ENCODE assay signal across 8 cellular contexts in the genomic region with DNA sequence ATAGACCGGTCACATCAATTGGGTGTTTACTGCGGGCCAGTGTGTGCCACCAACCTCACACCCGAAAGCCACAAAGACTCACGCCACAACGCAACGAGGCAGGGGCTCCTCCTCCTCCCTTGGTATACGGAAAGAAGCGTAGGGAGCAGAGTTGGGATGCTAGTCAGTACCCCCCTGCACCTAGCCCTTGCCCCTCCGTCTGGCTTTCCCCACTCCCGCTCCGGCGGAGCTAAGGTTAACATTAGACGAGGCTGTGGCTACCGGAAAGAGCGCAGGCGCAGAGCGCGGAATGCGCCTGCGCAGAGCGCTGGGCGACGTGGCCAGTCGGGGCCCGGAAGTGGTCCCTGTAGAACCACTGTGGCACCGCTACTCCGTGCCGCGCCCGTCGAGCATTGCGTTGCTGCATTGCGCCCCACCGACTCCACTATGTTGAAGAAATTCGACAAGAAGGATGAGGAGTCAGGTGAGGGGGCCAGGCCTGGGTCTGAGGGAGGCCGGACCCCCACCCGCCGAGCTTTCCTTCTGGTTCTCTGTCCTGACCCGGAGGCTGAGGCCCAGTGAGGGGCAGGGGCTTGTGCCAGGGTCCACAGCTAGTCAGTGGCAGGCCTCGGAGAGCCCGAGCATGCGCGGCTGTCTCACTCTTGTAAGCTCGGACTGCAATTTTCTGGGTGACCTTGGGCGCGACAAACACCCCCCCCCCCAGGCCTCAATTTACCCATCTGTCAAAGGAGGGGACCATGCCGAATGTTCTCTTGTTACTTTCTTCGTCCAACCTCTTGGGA. TPM values are rescaled to one million over a fixed set of nuclear protein-coding genes. Genes with fewer than 3 reads are reported as not detected.
DNase-seq lines count a peak whose midpoint lies in the region; ATAC-seq and TF ChIP-seq lines count a peak whose summit lies in the region.

A gene with protein sequence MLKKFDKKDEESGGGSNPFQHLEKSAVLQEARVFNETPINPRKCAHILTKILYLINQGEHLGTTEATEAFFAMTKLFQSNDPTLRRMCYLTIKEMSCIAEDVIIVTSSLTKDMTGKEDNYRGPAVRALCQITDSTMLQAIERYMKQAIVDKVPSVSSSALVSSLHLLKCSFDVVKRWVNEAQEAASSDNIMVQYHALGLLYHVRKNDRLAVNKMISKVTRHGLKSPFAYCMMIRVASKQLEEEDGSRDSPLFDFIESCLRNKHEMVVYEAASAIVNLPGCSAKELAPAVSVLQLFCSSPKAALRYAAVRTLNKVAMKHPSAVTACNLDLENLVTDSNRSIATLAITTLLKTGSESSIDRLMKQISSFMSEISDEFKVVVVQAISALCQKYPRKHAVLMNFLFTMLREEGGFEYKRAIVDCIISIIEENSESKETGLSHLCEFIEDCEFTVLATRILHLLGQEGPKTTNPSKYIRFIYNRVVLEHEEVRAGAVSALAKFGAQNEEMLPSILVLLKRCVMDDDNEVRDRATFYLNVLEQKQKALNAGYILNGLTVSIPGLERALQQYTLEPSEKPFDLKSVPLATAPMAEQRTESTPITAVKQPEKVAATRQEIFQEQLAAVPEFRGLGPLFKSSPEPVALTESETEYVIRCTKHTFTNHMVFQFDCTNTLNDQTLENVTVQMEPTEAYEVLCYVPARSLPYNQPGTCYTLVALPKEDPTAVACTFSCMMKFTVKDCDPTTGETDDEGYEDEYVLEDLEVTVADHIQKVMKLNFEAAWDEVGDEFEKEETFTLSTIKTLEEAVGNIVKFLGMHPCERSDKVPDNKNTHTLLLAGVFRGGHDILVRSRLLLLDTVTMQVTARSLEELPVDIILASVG (plus strand): TSS at position 323 of the 782 bp plus-strand sequence. CDS start 104 bp downstream, at position 427.

- H3K9me3 ChIP-seq in body of pancreas (no peaks in the 10 kb centered on the region), iPS DF 6.9 (ENCODE audit: control insufficient read depth, insufficient read depth, low read length) (no peaks in the 10 kb centered on the region), gastrocnemius medialis (no peaks in the 10 kb centered on the region)

- TF ChIP-seq POLR2A in body of pancreas (IDR thresholded peaks at IDR 0.05) (peak; percentile 88 to 97 (median 97)), gastrocnemius medialis (IDR thresholded peaks at IDR 0.05) (peak; percentile 88 to 92)

- peaks cover 4 to 5% of the 10 kb centered on the region in 2 donors for H3K36me3 ChIP-seq in body of pancreas (replicated peaks in 1 of 2; ENCODE audit: insufficient read depth in 1 of 2, low read depth in 2 of 2)
- peaks cover 10% of the 10 kb centered on the region; the same call in 1 of the 2 replicates for H3K36me3 ChIP-seq in iPS DF 6.9 (ENCODE audit: control insufficient read depth, insufficient read depth, low read length)
- H3K36me3 ChIP-seq in gastrocnemius medialis, result peaks cover 0 to 33% of the 10 kb centered on the region in 2 donors

- peak in 2 of 7 experiments; percentile 0 to 8 for TF ChIP-seq CTCF in body of pancreas (IDR thresholded peaks at IDR 0.05)
- TF ChIP-seq CTCF in gastrocnemius medialis (IDR thresholded peaks at IDR 0.05 in 4 of 5, conservative IDR thresholded peaks at IDR 0.05 in 1 of 5), result peak in 1 of 5 experiments; percentile 8

- in situ Hi-C loops in gastrocnemius medialis (cut with MboI; ENCODE audit: low sequenced_read_pairs in 4 of 4), result loop anchor here (10.0 kb wide), 3 partner anchors 195 to 285 kb away; no protein-coding TSS in a partner anchor

- intact Hi-C loops in body of pancreas (cut with DNase I) (loop anchor here (5.0 kb wide), 2 partner anchors 92 to 282 kb away; no protein-coding TSS in a partner anchor), gastrocnemius medialis (cut with DNase I; ENCODE audit: low total_unique reads) (loop anchor here (1.0 to 5.0 kb wide), 3 partner anchors 67 to 127 kb away; a partner anchor contains a TSS)

- DNase-seq in A172 (ENCODE audit: low spot score), result peak; percentile 92
- DNase-seq in NCI-H2171 (lab: John Stamatoyannopoulos, UW), result peak; percentile 80
- peak; percentile 94 for DNase-seq in UCSD-AML1 (lab: John Stamatoyannopoulos, UW; ENCODE audit: unreplicated experiment)
- DNase-seq in body of pancreas, result peak; percentile 89 to 91 (median 90)
- peak; percentile 88 for DNase-seq in iPS DF 6.9 (ENCODE audit: low read depth, low spot score)
- DNase-seq in gastrocnemius medialis, result peak; percentile 63 to 83

- H3K27ac ChIP-seq in body of pancreas (peak within 1 kb of the TSS; percentile 81 to 95 (median 90)), iPS DF 6.9 (ENCODE audit: low read length) (no peak within 1 kb of the TSS), gastrocnemius medialis (peak within 1 kb of the TSS; percentile 87 to 91 (median 89))

- H3K4me1 ChIP-seq in body of pancreas (peaks cover 39% of the 10 kb centered on the region), iPS DF 6.9 (ENCODE audit: control insufficient read depth, insufficient read depth, low read length) (no peaks in the 10 kb centered on the region), gastrocnemius medialis (peaks cover 23 to 27% of the 10 kb centered on the region in 2 donors)

- no peaks in the 10 kb centered on the region for H3K27me3 ChIP-seq in body of pancreas
- H3K27me3 ChIP-seq in iPS DF 6.9 (ENCODE audit: control insufficient read depth, insufficient read depth, low read length), result no peaks in the 10 kb centered on the region
- H3K27me3 ChIP-seq in gastrocnemius medialis, result no peaks in the 10 kb centered on the region

- ATAC-seq in GM18861 (IDR thresholded peaks at IDR 0.05; ENCODE audit: unreplicated experiment) (peak; percentile 86), HG03097 (IDR thresholded peaks at IDR 0.05; ENCODE audit: low FRiP score, unreplicated experiment) (peak; percentile 55), body of pancreas (peak; percentile 92), gastrocnemius medialis (peak; percentile 86 to 91)

- WGBS in body of pancreas, 2 donors, result 1% methylated on average over 16 to 48 of the region's 48 CpGs
- WGBS in iPS DF 6.9 (ENCODE audit: insufficient coverage, insufficient read length), result no CpG with 5 or more reads among the region's 48 CpGs

- H3K4me3 ChIP-seq in body of pancreas (peak within 1 kb of the TSS; percentile 97 to 99), iPS DF 6.9 (ENCODE audit: low read length) (peak within 1 kb of the TSS; percentile 82), gastrocnemius medialis (peak within 1 kb of the TSS; percentile 69 to 93 (median 88))

RNA-seq across cellular contexts. Expression of the gene that starts here (rescaled TPM):
- total RNA-seq in A172 (2014; rRNA removed; shearing (Covaris generic)), result 296 and 315 TPM in 2 replicates
- 10 to 100 TPM; 62.6 to 75.0 TPM for total RNA-seq in body of pancreas
- 100 to 1,000 TPM in 1 of 4 donors, 10 to 100 TPM in 3; 59.7 to 101 (median 79.8) TPM for total RNA-seq in gastrocnemius medialis
